ENCODE assay signal across 8 cellular contexts in genomic region chr14:69574266-69574953, GRCh38. TPM values are rescaled to one million over a fixed set of nuclear protein-coding genes. Genes with fewer than 3 reads are reported as not detected.
DNase-seq lines count a peak whose midpoint lies in the region; ATAC-seq, FAIRE-seq and TF ChIP-seq lines count a peak whose summit lies in the region.

Gene CCDC177 (minus strand): TSS chr14:69574871. CDS start chr14:69573622, 1,249 bp downstream.

- H3K4me1 ChIP-seq in mammary epithelial cell (ENCODE audit: insufficient read depth, low read length): peaks cover 12% of the 10 kb centered on the region

- intact Hi-C loops in mammary epithelial cell (cut with micrococcal nuclease): loop anchor here (1.0 to 2.0 kb wide), 2 partner anchors 14 to 39 kb away; no protein-coding TSS in a partner anchor

- H4K20me1 ChIP-seq in mammary epithelial cell (ENCODE audit: insufficient read depth, low read length): peaks cover 6% of the 10 kb centered on the region

- no peak within 1 kb of the TSS for H3K9ac ChIP-seq in mammary epithelial cell (ENCODE audit: insufficient read depth, low read length)

- DNase-seq in GM12892 (ENCODE audit: insufficient read length) (peak; percentile 71), NCI-H1694 treated with DMSO at 0.1 percent for 48 hours (lab: John Stamatoyannopoulos, UW) (peak; percentile 83), mammary epithelial cell (peak; percentile 48), kidney glomerular epithelial cell (lab: John Stamatoyannopoulos, UW) (peak; percentile 19), cortex of kidney (lab: John Stamatoyannopoulos, UW) (no peak)
- peak; percentile 47 to 62 (median 52) for DNase-seq in activated CD4-positive, CD25-positive, alpha-beta regulatory T cell (lab: John Stamatoyannopoulos, UW)
- DNase-seq in stimulated activated CD4-positive, alpha-beta T cell treated with anti-CD3 and anti-CD28 coated beads, Interleukin-2, amount 100 ng/mL, for 24 hours: peak; percentile 83 to 85

- no peaks in the 10 kb centered on the region for H3K36me3 ChIP-seq in mammary epithelial cell (ENCODE audit: insufficient read depth, low read length)

- H3K27me3 ChIP-seq in mammary epithelial cell (ENCODE audit: insufficient read depth, low read length): peaks cover 37% of the 10 kb centered on the region

- H3K79me2 ChIP-seq in mammary epithelial cell (ENCODE audit: insufficient read depth, low read length): no peaks in the 10 kb centered on the region

- H3K4me3 ChIP-seq in mammary epithelial cell (replicated peaks in 1 of 3; ENCODE audit: insufficient read depth in 1 of 3, low read depth in 2 of 3, low read length in 3 of 3): peak within 1 kb of the TSS in 2 of 3 experiments; percentile 28 to 36

- no peak for TF ChIP-seq POLR2A in GM12892 (IDR thresholded peaks at IDR 0.05; ENCODE audit: low read depth, low read length)

- 2% methylated on average over 37 of the region's 52 CpGs for WGBS in mammary epithelial cell (ENCODE audit: low coverage, missing lambda C conversion rate)

- peak within 1 kb of the TSS; percentile 75 for H2AFZ ChIP-seq in mammary epithelial cell (ENCODE audit: low read depth, low read length)

- in situ Hi-C loops in mammary epithelial cell (cut with MboI; ENCODE audit: low sequenced_read_pairs in 2 of 2): no loop called here

- no peak within 1 kb of the TSS for H3K27ac ChIP-seq in mammary epithelial cell (ENCODE audit: insufficient read depth, low read depth, low read length)

- FAIRE-seq in GM12892 (lab: Jason Lieb, UNC): peak; percentile 33

- BruUV-seq in mammary epithelial cell (replicated peaks; lab: Mats Ljungman, UMichigan): no TSS peak

- no peak for ATAC-seq in GM19351 (IDR thresholded peaks at IDR 0.05; ENCODE audit: unreplicated experiment)

- dilution Hi-C loops in mammary epithelial cell (cut with HindIII; ENCODE audit: low sequenced_read_pairs): no loop called here

- H3K4me2 ChIP-seq in mammary epithelial cell (ENCODE audit: insufficient read depth, low read depth, low read length): peak within 1 kb of the TSS; percentile 91

- CTCF ChIA-PET in mammary epithelial cell (lab: Charles Lee; ENCODE audit: low non-redundant PET): interaction anchor here (1.0 kb wide), 1 partner anchor 39 kb away, joined by 3 read pairs; no protein-coding TSS in a partner anchor

- H3K9me3 ChIP-seq in mammary epithelial cell (replicated peaks; ENCODE audit: insufficient read depth, low read length): no peaks in the 10 kb centered on the region

- TF ChIP-seq CTCF in mammary epithelial cell (conservative IDR thresholded peaks at IDR 0.05 in 1 of 2, IDR thresholded peaks at IDR 0.05 in 1 of 2; ENCODE audit: extremely low read depth in 1 of 2, insufficient read depth in 1 of 2, low read depth in 1 of 2, low read length in 2 of 2): peak; percentile 87 to 99

RNA-seq across cellular contexts. Expression of gene CCDC177, which starts in this region (rescaled TPM):
- polyA plus RNA-seq in GM12892 (2012; ENCODE audit: missing spikeins): not detected
- total RNA-seq in mammary epithelial cell: not detected
- not detected for polyA plus RNA-seq in mammary epithelial cell
- polyA minus RNA-seq in mammary epithelial cell: not detected

Comparison
In these comparisons a context has a peak if more than half of its experiments do, and no peak if none do; other contexts are left out.
1. Peak in DNase-seq, H3K4me3 ChIP-seq and H3K4me2 ChIP-seq in mammary epithelial cell; RNA of the gene not detected or under 1 TPM.